1 cellular context compared by ENCODE assay signal in the genomic region with DNA sequence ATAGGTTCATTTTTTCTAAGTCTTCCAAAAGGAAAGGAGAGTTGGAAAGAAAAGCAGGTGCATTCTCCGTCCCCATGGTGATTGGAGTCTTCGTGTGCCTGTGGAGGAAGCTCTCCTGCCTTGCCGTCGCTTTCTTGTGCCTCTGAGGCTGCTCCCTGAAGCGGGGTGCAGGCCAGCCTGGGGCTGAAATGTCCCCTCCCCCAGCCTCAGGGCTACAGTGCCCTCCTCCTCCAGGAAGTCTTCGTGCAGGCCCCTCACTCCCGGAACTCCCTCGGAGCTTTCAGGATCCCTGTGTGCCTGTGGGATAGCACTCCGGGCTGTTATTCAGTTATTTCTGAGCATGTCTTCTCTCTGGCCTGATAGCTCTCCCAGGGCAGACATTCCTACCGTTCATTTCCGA.
A peak's percentile ranks its signal among the peaks of the same experiment; 100 is the strongest.
TF ChIP-seq lines count a peak whose summit lies in the region.

No MANE protein-coding gene starts in this region.

TF ChIP-seq in WTC11, 78 proteins besides CTCF, POLR2A, EP300 and RAD21 (continued from another document):
- TF ChIP-seq, protein P1, sequence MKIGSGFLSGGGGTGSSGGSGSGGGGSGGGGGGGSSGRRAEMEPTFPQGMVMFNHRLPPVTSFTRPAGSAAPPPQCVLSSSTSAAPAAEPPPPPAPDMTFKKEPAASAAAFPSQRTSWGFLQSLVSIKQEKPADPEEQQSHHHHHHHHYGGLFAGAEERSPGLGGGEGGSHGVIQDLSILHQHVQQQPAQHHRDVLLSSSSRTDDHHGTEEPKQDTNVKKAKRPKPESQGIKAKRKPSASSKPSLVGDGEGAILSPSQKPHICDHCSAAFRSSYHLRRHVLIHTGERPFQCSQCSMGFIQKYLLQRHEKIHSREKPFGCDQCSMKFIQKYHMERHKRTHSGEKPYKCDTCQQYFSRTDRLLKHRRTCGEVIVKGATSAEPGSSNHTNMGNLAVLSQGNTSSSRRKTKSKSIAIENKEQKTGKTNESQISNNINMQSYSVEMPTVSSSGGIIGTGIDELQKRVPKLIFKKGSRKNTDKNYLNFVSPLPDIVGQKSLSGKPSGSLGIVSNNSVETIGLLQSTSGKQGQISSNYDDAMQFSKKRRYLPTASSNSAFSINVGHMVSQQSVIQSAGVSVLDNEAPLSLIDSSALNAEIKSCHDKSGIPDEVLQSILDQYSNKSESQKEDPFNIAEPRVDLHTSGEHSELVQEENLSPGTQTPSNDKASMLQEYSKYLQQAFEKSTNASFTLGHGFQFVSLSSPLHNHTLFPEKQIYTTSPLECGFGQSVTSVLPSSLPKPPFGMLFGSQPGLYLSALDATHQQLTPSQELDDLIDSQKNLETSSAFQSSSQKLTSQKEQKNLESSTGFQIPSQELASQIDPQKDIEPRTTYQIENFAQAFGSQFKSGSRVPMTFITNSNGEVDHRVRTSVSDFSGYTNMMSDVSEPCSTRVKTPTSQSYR (CRISPR knock-in tag; IDR thresholded peaks at IDR 0.05) = peak; percentile 44; the same call in 1 of the 2 replicates
